Comparison of ENCODE assay signal across 24 cellular contexts in genomic region chr13:74068471-74068870, GRCh38.
A peak's percentile ranks its signal among the peaks of the same experiment; 100 is the strongest.
DNase-seq lines count a peak whose midpoint lies in the region; ATAC-seq and TF ChIP-seq lines count a peak whose summit lies in the region.
"Had no signal": no experiment of that assay in that cellular context is flagged by ENCODE, and none has a peak within 500 bp of the region (broad histone marks: within the 10 kb centered on the region; RNA-seq: fewer than 3 reads in every experiment).

No MANE protein-coding gene starts in this region.

- peaks cover 70% of the 10 kb centered on the region for H3K4me1 Mint-ChIP-seq in activated T-cell treated with anti-CD3 and anti-CD28 coated beads, Interleukin-2, amount 50 U/mL, for 72 hours (ENCODE audit: low read depth)
- peaks cover 75% of the 10 kb centered on the region for H3K4me1 Mint-ChIP-seq in CD8-positive, alpha-beta T cell (ENCODE audit: low read depth)
- H3K4me1 Mint-ChIP-seq in natural killer cell (peaks cover 66 to 68% of the 10 kb centered on the region in 2 donors), Calu3 (ENCODE audit: low read depth, unreplicated experiment) (no peaks in the 10 kb centered on the region)

- H3K4me3 Mint-ChIP-seq in activated T-cell treated with anti-CD3 and anti-CD28 coated beads, Interleukin-2, amount 50 U/mL, for 72 hours, result no peak overlapping the region
- H3K4me3 Mint-ChIP-seq in CD8-positive, alpha-beta T cell, result no peak overlapping the region
- H3K4me3 Mint-ChIP-seq in natural killer cell, result no peak overlapping the region
- H3K4me3 Mint-ChIP-seq in Calu3 (ENCODE audit: low read depth, unreplicated experiment), result no peak overlapping the region
- H3K4me3 Mint-ChIP-seq: brain; stimulated activated naive CD8-positive, alpha-beta T cell treated with anti-CD3 and anti-CD28 coated beads, Interleukin-15, Interleukin-2, amounts not matched to agents 100 ng/mL and 50 ng/mL, for 24 hours had no signal

- no peaks in the 10 kb centered on the region for H3K27me3 Mint-ChIP-seq in activated T-cell treated with anti-CD3 and anti-CD28 coated beads, Interleukin-2, amount 50 U/mL, for 72 hours (ENCODE audit: low read depth)
- no peaks in the 10 kb centered on the region for H3K27me3 Mint-ChIP-seq in CD8-positive, alpha-beta T cell (ENCODE audit: low read depth)
- H3K27me3 Mint-ChIP-seq in natural killer cell (ENCODE audit: low read depth in 2 of 2) (no peaks in the 10 kb centered on the region), Calu3 (ENCODE audit: unreplicated experiment) (no peaks in the 10 kb centered on the region)
- H3K27me3 Mint-ChIP-seq: brain; progenitor cell of endocrine pancreas; stimulated activated naive CD8-positive, alpha-beta T cell treated with anti-CD3 and anti-CD28 coated beads, Interleukin-15, Interleukin-2, amounts not matched to agents 100 ng/mL and 50 ng/mL, for 24 hours had no signal

- H3K4me3 ChIP-seq in CD8-positive, alpha-beta T cell (ENCODE audit: low read depth, low read length), result no peak overlapping the region
- H3K4me3 ChIP-seq: heart right ventricle, thyroid gland, vagina had no signal

- DNase-seq in activated T-cell treated with anti-CD3 and anti-CD28 coated beads, Interleukin-2, amount 50 U/mL, for 72 hours, result peak; percentile 21 to 23
- no peak for DNase-seq in activated T-cell treated with anti-CD3 and anti-CD28 coated beads, Interleukin-2, amount 50 U/mL, for 1 hour
- DNase-seq in CD8-positive, alpha-beta T cell, result peak in 2 of 7 experiments; percentile 26 to 68
- DNase-seq in T follicular helper cell (ENCODE audit: low read depth), result peak; percentile 31
- no peak for DNase-seq in natural killer cell
- no peak for DNase-seq in DMS 273 treated with DMSO at 0.1 percent for 48 hours (lab: John Stamatoyannopoulos, UW)
- DNase-seq in Calu3, result no peak
- DNase-seq: activated gamma-delta T cell, amniotic stem cell, COR-L47, heart right ventricle, kidney, left ventricle myocardium superior, NCI-H1417 treated with DMSO at 0.1 percent for 48 hours, NCI-H2029 treated with DMSO at 0.1 percent for 48 hours, NCI-H526 treated with DMSO at 0.1 percent for 48 hours, thyroid gland had no signal

- H3K27ac ChIP-seq in CD8-positive, alpha-beta T cell (ENCODE audit: low read depth, low read length), result no peak overlapping the region
- H3K27ac ChIP-seq: heart right ventricle, thyroid gland, vagina had no signal

- H3K36me3 Mint-ChIP-seq in activated T-cell treated with anti-CD3 and anti-CD28 coated beads, Interleukin-2, amount 50 U/mL, for 72 hours (ENCODE audit: insufficient read depth in 2 of 2), result peaks cover 2% of the 10 kb centered on the region in 2 donors
- peaks cover 12% of the 10 kb centered on the region for H3K36me3 Mint-ChIP-seq in CD8-positive, alpha-beta T cell
- H3K36me3 Mint-ChIP-seq in natural killer cell, result no peaks in the 10 kb centered on the region
- H3K36me3 Mint-ChIP-seq in Calu3 (ENCODE audit: insufficient read depth, unreplicated experiment), result no peaks in the 10 kb centered on the region

- intact Hi-C loops in CD8-positive, alpha-beta T cell (cut with DNase I, micrococcal nuclease), result loop anchor here in 1 of 2 experiments (10.0 kb wide), 1 partner anchor 304 kb away; no protein-coding TSS in a partner anchor
- intact Hi-C loops in natural killer cell (cut with micrococcal nuclease), result no loop called here
- intact Hi-C loops in Calu3 (cut with micrococcal nuclease; ENCODE audit: unreplicated experiment), result no loop called here

- peaks cover 50% of the 10 kb centered on the region for H3K4me1 ChIP-seq in CD8-positive, alpha-beta T cell (ENCODE audit: insufficient read depth, low read length)

- TF ChIP-seq CTCF in CD8-positive, alpha-beta T cell (IDR thresholded peaks at IDR 0.05), result no peak
- no peak for TF ChIP-seq CTCF in natural killer cell (IDR thresholded peaks at IDR 0.05)
- no peak for TF ChIP-seq CTCF in Calu3 (IDR thresholded peaks at IDR 0.05; ENCODE audit: unreplicated experiment)

- no peaks in the 10 kb centered on the region for H3K36me3 ChIP-seq in CD8-positive, alpha-beta T cell (ENCODE audit: insufficient read depth, low read length)
- H3K36me3 ChIP-seq: heart right ventricle, thyroid gland, vagina had no signal

- peak; percentile 21 to 28 for ATAC-seq in activated T-cell treated with anti-CD3 and anti-CD28 coated beads, Interleukin-2, amount 50 U/mL, for 72 hours (replicated peaks in 1 of 2)
- ATAC-seq in CD8-positive, alpha-beta T cell, result peak; percentile 51
- ATAC-seq in natural killer cell, result no peak
- ATAC-seq: heart right ventricle, left ventricle myocardium superior, Right ventricle myocardium inferior, sciatic nerve had no signal

- H3K9me3 Mint-ChIP-seq in activated T-cell treated with anti-CD3 and anti-CD28 coated beads, Interleukin-2, amount 50 U/mL, for 72 hours, result no peaks in the 10 kb centered on the region
- peaks cover 2% of the 10 kb centered on the region for H3K9me3 Mint-ChIP-seq in CD8-positive, alpha-beta T cell
- H3K9me3 Mint-ChIP-seq in natural killer cell (no peaks in the 10 kb centered on the region), Calu3 (ENCODE audit: low read depth, unreplicated experiment) (no peaks in the 10 kb centered on the region)
- H3K9me3 Mint-ChIP-seq: T-helper 2 cell treated with Interferon-gamma antibody and Interleukin-4, amounts not matched to agents 5 μg/mL and 100 μg/mL, for 36 hours had no signal

- CTCF ChIA-PET in CD8-positive, alpha-beta T cell (lab: Charles Lee), result interaction anchor here (0.6 to 1.0 kb wide), 3 partner anchors 170 to 218 kb away, joined by 3 read pairs; no protein-coding TSS in a partner anchor
- CTCF ChIA-PET in Calu3 (lab: Charles Lee), result interaction anchor here (0.6 kb wide), 1 partner anchor 1990 kb away, joined by 3 read pairs; no protein-coding TSS in a partner anchor

- no peak overlapping the region for H3K27ac Mint-ChIP-seq in activated T-cell treated with anti-CD3 and anti-CD28 coated beads, Interleukin-2, amount 50 U/mL, for 72 hours
- H3K27ac Mint-ChIP-seq in CD8-positive, alpha-beta T cell, result peak overlapping the region; percentile 89
- peak overlapping the region; percentile 49 to 80 for H3K27ac Mint-ChIP-seq in natural killer cell
- H3K27ac Mint-ChIP-seq in Calu3 (ENCODE audit: unreplicated experiment), result no peak overlapping the region
- H3K27ac Mint-ChIP-seq: brain; progenitor cell of endocrine pancreas; stimulated activated naive CD8-positive, alpha-beta T cell treated with anti-CD3 and anti-CD28 coated beads, Interleukin-15, Interleukin-2, amounts not matched to agents 100 ng/mL and 50 ng/mL, for 24 hours; T-helper 2 cell treated with Interferon-gamma antibody and Interleukin-4, amounts not matched to agents 5 μg/mL and 100 μg/mL, for 36 hours had no signal

- no TSS peak for BruUV-seq in Calu3 (replicated peaks; lab: Mats Ljungman, UMichigan)

- POLR2A ChIA-PET in CD8-positive, alpha-beta T cell (lab: Charles Lee), result interaction anchor here (1.9 kb wide), 1 partner anchor 64 kb away, joined by 5 read pairs; no protein-coding TSS in a partner anchor

- H3K27me3 ChIP-seq in CD8-positive, alpha-beta T cell (ENCODE audit: insufficient read depth, low read length), result no peaks in the 10 kb centered on the region
- H3K27me3 ChIP-seq: heart right ventricle, thyroid gland, vagina had no signal

- H3K9me3 ChIP-seq in CD8-positive, alpha-beta T cell (ENCODE audit: low read length), result no peaks in the 10 kb centered on the region
- H3K9me3 ChIP-seq: heart right ventricle, thyroid gland, vagina had no signal

Comparison
In these comparisons a context has a peak if more than half of its experiments do, and no peak if none do; other contexts are left out.
1. DNase-seq: peak in activated T-cell treated with anti-CD3 and anti-CD28 coated beads, Interleukin-2, amount 50 U/mL, for 72 hours (2 of 2) and T follicular helper cell (single experiment); none in activated T-cell treated with anti-CD3 and anti-CD28 coated beads, Interleukin-2, amount 50 U/mL, for 1 hour (single experiment), natural killer cell (single experiment), DMS 273 treated with DMSO at 0.1 percent for 48 hours (single experiment) and Calu3 (single experiment).
2. ATAC-seq: peak in activated T-cell treated with anti-CD3 and anti-CD28 coated beads, Interleukin-2, amount 50 U/mL, for 72 hours (2 of 2) and CD8-positive, alpha-beta T cell (single experiment); none in natural killer cell (0 of 3).
3. H3K27ac Mint-ChIP-seq: peak in CD8-positive, alpha-beta T cell (single experiment) and natural killer cell (2 of 2); none in activated T-cell treated with anti-CD3 and anti-CD28 coated beads, Interleukin-2, amount 50 U/mL, for 72 hours (single experiment) and Calu3 (single experiment).